1 cellular context compared by ENCODE assay signal in the genomic region with DNA sequence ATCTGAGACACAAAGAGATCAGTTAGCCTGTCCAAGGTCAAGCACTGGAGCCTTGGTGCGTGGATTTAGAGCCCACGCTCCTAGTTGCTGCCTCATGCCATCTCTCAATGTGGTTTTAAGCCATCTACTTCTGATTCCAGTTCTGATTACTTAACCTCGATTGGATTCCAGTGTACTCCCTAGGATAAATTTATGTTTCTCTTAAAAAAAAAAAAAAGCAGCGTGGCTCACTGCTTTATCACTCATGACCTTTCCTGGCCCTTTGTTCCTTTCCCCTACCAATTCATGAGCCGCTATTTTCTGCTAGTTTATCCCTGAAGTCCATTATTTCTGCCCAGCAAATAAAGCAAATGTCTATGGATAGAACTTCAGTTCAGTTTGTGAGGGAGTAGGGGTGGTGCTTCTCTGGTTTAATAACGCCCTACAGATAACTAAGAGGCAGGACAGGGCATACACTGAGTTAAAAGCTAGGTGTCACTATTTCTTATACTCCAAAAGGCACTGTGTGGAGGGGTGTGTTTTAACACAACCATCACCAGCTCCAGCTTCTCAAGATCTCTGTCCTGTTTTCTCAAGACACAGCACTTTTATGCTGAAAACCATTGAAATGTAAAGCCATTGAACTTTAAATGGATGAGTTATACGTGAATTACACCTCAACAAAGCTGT.
TF ChIP-seq lines count a peak whose summit lies in the region.

No MANE protein-coding gene starts in this region.

TF ChIP-seq in GM23338, 12 proteins besides CTCF, POLR2A, EP300 and RAD21 (continued from another document):
- TF ChIP-seq, protein P1, sequence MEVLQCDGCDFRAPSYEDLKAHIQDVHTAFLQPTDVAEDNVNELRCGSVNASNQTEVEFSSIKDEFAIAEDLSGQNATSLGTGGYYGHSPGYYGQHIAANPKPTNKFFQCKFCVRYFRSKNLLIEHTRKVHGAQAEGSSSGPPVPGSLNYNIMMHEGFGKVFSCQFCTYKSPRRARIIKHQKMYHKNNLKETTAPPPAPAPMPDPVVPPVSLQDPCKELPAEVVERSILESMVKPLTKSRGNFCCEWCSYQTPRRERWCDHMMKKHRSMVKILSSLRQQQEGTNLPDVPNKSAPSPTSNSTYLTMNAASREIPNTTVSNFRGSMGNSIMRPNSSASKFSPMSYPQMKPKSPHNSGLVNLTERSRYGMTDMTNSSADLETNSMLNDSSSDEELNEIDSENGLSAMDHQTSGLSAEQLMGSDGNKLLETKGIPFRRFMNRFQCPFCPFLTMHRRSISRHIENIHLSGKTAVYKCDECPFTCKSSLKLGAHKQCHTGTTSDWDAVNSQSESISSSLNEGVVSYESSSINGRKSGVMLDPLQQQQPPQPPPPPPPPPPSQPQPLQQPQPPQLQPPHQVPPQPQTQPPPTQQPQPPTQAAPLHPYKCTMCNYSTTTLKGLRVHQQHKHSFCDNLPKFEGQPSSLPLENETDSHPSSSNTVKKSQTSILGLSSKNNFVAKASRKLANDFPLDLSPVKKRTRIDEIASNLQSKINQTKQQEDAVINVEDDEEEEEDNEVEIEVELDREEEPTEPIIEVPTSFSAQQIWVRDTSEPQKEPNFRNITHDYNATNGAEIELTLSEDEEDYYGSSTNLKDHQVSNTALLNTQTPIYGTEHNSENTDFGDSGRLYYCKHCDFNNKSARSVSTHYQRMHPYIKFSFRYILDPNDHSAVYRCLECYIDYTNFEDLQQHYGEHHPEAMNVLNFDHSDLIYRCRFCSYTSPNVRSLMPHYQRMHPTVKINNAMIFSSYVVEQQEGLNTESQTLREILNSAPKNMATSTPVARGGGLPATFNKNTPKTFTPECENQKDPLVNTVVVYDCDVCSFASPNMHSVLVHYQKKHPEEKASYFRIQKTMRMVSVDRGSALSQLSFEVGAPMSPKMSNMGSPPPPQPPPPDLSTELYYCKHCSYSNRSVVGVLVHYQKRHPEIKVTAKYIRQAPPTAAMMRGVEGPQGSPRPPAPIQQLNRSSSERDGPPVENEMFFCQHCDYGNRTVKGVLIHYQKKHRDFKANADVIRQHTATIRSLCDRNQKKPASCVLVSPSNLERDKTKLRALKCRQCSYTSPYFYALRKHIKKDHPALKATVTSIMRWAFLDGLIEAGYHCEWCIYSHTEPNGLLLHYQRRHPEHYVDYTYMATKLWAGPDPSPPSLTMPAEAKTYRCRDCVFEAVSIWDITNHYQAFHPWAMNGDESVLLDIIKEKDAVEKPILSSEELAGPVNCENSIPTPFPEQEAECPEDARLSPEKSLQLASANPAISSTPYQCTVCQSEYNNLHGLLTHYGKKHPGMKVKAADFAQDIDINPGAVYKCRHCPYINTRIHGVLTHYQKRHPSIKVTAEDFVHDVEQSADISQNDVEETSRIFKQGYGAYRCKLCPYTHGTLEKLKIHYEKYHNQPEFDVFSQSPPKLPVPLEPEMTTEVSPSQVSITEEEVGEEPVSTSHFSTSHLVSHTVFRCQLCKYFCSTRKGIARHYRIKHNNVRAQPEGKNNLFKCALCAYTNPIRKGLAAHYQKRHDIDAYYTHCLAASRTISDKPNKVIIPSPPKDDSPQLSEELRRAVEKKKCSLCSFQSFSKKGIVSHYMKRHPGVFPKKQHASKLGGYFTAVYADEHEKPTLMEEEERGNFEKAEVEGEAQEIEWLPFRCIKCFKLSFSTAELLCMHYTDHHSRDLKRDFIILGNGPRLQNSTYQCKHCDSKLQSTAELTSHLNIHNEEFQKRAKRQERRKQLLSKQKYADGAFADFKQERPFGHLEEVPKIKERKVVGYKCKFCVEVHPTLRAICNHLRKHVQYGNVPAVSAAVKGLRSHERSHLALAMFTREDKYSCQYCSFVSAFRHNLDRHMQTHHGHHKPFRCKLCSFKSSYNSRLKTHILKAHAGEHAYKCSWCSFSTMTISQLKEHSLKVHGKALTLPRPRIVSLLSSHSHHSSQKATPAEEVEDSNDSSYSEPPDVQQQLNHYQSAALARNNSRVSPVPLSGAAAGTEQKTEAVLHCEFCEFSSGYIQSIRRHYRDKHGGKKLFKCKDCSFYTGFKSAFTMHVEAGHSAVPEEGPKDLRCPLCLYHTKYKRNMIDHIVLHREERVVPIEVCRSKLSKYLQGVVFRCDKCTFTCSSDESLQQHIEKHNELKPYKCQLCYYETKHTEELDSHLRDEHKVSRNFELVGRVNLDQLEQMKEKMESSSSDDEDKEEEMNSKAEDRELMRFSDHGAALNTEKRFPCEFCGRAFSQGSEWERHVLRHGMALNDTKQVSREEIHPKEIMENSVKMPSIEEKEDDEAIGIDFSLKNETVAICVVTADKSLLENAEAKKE (CRISPR knock-in tag; IDR thresholded peaks at IDR 0.05), result no peak
- TF ChIP-seq, protein P2, sequence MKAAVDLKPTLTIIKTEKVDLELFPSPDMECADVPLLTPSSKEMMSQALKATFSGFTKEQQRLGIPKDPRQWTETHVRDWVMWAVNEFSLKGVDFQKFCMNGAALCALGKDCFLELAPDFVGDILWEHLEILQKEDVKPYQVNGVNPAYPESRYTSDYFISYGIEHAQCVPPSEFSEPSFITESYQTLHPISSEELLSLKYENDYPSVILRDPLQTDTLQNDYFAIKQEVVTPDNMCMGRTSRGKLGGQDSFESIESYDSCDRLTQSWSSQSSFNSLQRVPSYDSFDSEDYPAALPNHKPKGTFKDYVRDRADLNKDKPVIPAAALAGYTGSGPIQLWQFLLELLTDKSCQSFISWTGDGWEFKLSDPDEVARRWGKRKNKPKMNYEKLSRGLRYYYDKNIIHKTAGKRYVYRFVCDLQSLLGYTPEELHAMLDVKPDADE (IDR thresholded peaks at IDR 0.05), result no peak
- TF ChIP-seq ZNF114 (CRISPR knock-in tag; IDR thresholded peaks at IDR 0.05) (no peak), JUNB (IDR thresholded peaks at IDR 0.05; ENCODE audit: unreplicated experiment) (no peak), EZH2phosphoT487 (IDR thresholded peaks at IDR 0.05; ENCODE audit: unreplicated experiment) (no peak), STAT1 (IDR thresholded peaks at IDR 0.05; ENCODE audit: unreplicated experiment) (no peak), EZH2 (IDR thresholded peaks at IDR 0.05; ENCODE audit: low read depth, unreplicated experiment) (no peak), POLR2AphosphoS5 (IDR thresholded peaks at IDR 0.05; ENCODE audit: low read depth) (no peak)
- TF ChIP-seq, protein P3, sequence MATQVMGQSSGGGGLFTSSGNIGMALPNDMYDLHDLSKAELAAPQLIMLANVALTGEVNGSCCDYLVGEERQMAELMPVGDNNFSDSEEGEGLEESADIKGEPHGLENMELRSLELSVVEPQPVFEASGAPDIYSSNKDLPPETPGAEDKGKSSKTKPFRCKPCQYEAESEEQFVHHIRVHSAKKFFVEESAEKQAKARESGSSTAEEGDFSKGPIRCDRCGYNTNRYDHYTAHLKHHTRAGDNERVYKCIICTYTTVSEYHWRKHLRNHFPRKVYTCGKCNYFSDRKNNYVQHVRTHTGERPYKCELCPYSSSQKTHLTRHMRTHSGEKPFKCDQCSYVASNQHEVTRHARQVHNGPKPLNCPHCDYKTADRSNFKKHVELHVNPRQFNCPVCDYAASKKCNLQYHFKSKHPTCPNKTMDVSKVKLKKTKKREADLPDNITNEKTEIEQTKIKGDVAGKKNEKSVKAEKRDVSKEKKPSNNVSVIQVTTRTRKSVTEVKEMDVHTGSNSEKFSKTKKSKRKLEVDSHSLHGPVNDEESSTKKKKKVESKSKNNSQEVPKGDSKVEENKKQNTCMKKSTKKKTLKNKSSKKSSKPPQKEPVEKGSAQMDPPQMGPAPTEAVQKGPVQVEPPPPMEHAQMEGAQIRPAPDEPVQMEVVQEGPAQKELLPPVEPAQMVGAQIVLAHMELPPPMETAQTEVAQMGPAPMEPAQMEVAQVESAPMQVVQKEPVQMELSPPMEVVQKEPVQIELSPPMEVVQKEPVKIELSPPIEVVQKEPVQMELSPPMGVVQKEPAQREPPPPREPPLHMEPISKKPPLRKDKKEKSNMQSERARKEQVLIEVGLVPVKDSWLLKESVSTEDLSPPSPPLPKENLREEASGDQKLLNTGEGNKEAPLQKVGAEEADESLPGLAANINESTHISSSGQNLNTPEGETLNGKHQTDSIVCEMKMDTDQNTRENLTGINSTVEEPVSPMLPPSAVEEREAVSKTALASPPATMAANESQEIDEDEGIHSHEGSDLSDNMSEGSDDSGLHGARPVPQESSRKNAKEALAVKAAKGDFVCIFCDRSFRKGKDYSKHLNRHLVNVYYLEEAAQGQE (IDR thresholded peaks at IDR 0.05; ENCODE audit: unreplicated experiment), result no peak
